Comparison of ENCODE assay signal across 25 cellular contexts in the genomic region with DNA sequence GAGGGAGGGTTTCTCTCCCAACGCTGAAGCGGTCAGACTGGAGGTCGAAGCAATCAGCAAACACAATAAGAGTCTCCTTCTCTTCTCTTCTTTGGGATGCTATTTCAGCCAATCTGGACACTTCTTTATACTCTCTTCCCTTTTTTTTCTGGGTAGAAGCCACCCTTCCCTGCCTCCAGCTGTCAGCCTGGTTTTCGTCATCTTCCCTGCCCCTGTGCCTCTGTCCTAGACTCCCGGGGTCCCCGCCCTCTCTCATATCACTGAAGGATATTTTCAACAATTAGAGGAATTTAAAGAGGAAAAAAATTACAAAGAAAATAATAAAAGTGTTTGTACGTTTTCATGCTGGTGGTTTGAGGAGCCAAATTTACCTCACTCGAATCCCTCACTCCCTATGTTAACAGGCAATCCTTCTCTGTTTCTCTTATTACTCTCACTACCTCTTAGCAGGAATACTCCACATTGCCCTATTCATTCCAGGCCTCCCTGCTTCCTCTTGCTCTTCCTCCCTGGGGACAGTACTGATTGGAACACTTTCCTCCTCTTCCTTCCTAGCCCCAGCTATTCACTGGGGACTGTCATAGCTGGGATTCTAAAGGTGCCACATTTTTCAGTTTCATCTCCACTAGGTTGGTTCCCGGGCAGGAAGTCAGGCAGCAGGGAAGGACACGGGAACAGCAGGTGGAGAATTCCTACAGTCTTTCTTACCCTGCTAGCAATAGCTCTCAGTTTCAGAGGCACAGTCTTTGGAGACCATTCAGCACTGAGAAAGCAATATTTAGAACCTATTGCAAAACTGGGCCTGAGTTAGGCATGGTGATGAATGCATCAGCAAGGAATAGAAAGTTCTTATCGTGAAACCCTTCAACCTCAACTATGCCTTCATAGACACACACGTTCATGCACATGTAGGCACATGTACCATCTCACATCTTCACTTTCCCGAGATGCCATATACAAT.
"Had no signal": no experiment of that assay in that cellular context is flagged by ENCODE, and none has a peak within 500 bp of the region (broad histone marks: within the 10 kb centered on the region; RNA-seq: fewer than 3 reads in every experiment).

No MANE protein-coding gene starts in this region.

- H3K27me3 Mint-ChIP-seq: activated CD4-positive, alpha-beta T cell treated with anti-CD3 and anti-CD28 coated beads, Interleukin-2, amount 10 ng/mL, durations not matched to agents 7 days and 5 days; activated CD8-positive, alpha-beta memory T cell treated with anti-CD3 and anti-CD28 coated beads, Interleukin-2, amount 10 ng/mL, durations not matched to agents 7 days and 5 days; activated CD8-positive, alpha-beta T cell treated with anti-CD3 and anti-CD28 coated beads for 36 hours; activated naive CD4-positive, alpha-beta T cell treated with anti-CD3 and anti-CD28 coated beads, Interleukin-2, amount 50 U/mL, for 24 hours; effector memory CD8-positive, alpha-beta T cell; T-cell had no signal

- ATAC-seq: activated CD8-positive, alpha-beta memory T cell treated with anti-CD3 and anti-CD28 coated beads, Interleukin-2, amount 10 ng/mL, durations not matched to agents 7 days and 5 days; activated CD8-positive, alpha-beta T cell treated with anti-CD3 and anti-CD28 coated beads for 36 hours; effector memory CD8-positive, alpha-beta T cell; left lobe of liver; natural killer cell; sciatic nerve; T-cell had no signal

- H3K4me3 Mint-ChIP-seq: activated CD4-positive, alpha-beta T cell treated with anti-CD3 and anti-CD28 coated beads, Interleukin-2, amount 10 ng/mL, durations not matched to agents 7 days and 5 days; activated CD8-positive, alpha-beta memory T cell treated with anti-CD3 and anti-CD28 coated beads, Interleukin-2, amount 10 ng/mL, durations not matched to agents 7 days and 5 days; activated CD8-positive, alpha-beta T cell treated with anti-CD3 and anti-CD28 coated beads for 36 hours; activated naive CD4-positive, alpha-beta T cell treated with anti-CD3 and anti-CD28 coated beads, Interleukin-2, amount 50 U/mL, for 24 hours; effector memory CD8-positive, alpha-beta T cell; natural killer cell; T-cell; T-helper 2 cell treated with Interferon-gamma antibody and Interleukin-4, amounts not matched to agents 5 μg/mL and 100 μg/mL, for 36 hours had no signal

- H3K4me1 Mint-ChIP-seq: activated CD4-positive, alpha-beta T cell treated with anti-CD3 and anti-CD28 coated beads, Interleukin-2, amount 10 ng/mL, durations not matched to agents 7 days and 5 days; activated CD8-positive, alpha-beta memory T cell treated with anti-CD3 and anti-CD28 coated beads, Interleukin-2, amount 10 ng/mL, durations not matched to agents 7 days and 5 days; activated naive CD4-positive, alpha-beta T cell treated with anti-CD3 and anti-CD28 coated beads, Interleukin-2, amount 50 U/mL, for 24 hours; natural killer cell; T-cell had no signal

- H3K4me3 ChIP-seq: colonic mucosa, dorsolateral prefrontal cortex, thoracic aorta, upper lobe of left lung had no signal

- H3K27ac ChIP-seq: colonic mucosa, dorsolateral prefrontal cortex, neutrophil, parathyroid adenoma, thoracic aorta, upper lobe of left lung, VCaP had no signal

- H3K27ac Mint-ChIP-seq: activated CD4-positive, alpha-beta T cell treated with anti-CD3 and anti-CD28 coated beads, Interleukin-2, amount 10 ng/mL, durations not matched to agents 7 days and 5 days; activated CD8-positive, alpha-beta memory T cell treated with anti-CD3 and anti-CD28 coated beads, Interleukin-2, amount 10 ng/mL, durations not matched to agents 7 days and 5 days; activated CD8-positive, alpha-beta T cell treated with anti-CD3 and anti-CD28 coated beads for 36 hours; activated naive CD4-positive, alpha-beta T cell treated with anti-CD3 and anti-CD28 coated beads, Interleukin-2, amount 50 U/mL, for 24 hours; effector memory CD8-positive, alpha-beta T cell; natural killer cell; T-cell; T-helper 2 cell treated with Interferon-gamma antibody and Interleukin-4, amounts not matched to agents 5 μg/mL and 100 μg/mL, for 36 hours had no signal

- DNase-seq: activated CD4-positive, alpha-beta T cell treated with anti-CD3 and anti-CD28 coated beads, Interleukin-2, amount 10 ng/mL, durations not matched to agents 7 days and 5 days; activated CD4-positive, CD25-positive, alpha-beta regulatory T cell treated with anti-CD3 and anti-CD28 coated beads, Interleukin-2, amount 50 U/mL, for 72 hours; activated CD8-positive, alpha-beta memory T cell treated with anti-CD3 and anti-CD28 coated beads, Interleukin-2, amount 10 ng/mL, durations not matched to agents 7 days and 5 days; activated CD8-positive, alpha-beta T cell treated with anti-CD3 and anti-CD28 coated beads for 36 hours; activated gamma-delta T cell; activated T-cell treated with anti-CD3 and anti-CD28 coated beads for 4 hours; aorta; colonic mucosa; dorsolateral prefrontal cortex; effector memory CD8-positive, alpha-beta T cell; kidney; midbrain; natural killer cell; stimulated activated CD4-positive, alpha-beta T cell treated with anti-CD3 and anti-CD28 coated beads, Interleukin-4, amount 100 ng/mL, for 24 hours; stimulated activated naive CD4-positive, alpha-beta T cell treated with Interleukin-2 at 50 U/mL for 16 hours; T-cell; upper lobe of left lung had no signal

- H3K36me3 Mint-ChIP-seq: activated CD8-positive, alpha-beta memory T cell treated with anti-CD3 and anti-CD28 coated beads, Interleukin-2, amount 10 ng/mL, durations not matched to agents 7 days and 5 days; activated naive CD4-positive, alpha-beta T cell treated with anti-CD3 and anti-CD28 coated beads, Interleukin-2, amount 50 U/mL, for 24 hours; natural killer cell; T-cell had no signal

- H3K9me3 Mint-ChIP-seq: activated CD4-positive, alpha-beta T cell treated with anti-CD3 and anti-CD28 coated beads, Interleukin-2, amount 10 ng/mL, durations not matched to agents 7 days and 5 days; activated CD8-positive, alpha-beta T cell treated with anti-CD3 and anti-CD28 coated beads for 36 hours; activated naive CD4-positive, alpha-beta T cell treated with anti-CD3 and anti-CD28 coated beads, Interleukin-2, amount 50 U/mL, for 24 hours had no signal

- H3K4me1 ChIP-seq: colonic mucosa had no signal

- H3K9me3 ChIP-seq: colonic mucosa, neutrophil, thoracic aorta, upper lobe of left lung had no signal

- H3K27me3 ChIP-seq: colonic mucosa, dorsolateral prefrontal cortex, neutrophil, upper lobe of left lung had no signal

- H3K36me3 ChIP-seq: colonic mucosa, neutrophil had no signal
